In genomic region chr15:51093865-51094605, GRCh38 we compare ENCODE assay signal across 8 cellular contexts. TPM values are rescaled to one million over a fixed set of nuclear protein-coding genes. Genes with fewer than 3 reads are reported as not detected.
DNase-seq lines count a peak whose midpoint lies in the region; ATAC-seq and TF ChIP-seq lines count a peak whose summit lies in the region.

No MANE protein-coding gene starts in this region.

- no peaks in the 10 kb centered on the region for H3K9me3 Mint-ChIP-seq in stimulated activated naive B cell treated with anti-CD40 and anti-IgM and Interleukin-4, amounts not matched to agents 10 μg/mL and 1 μg/mL and 100 μg/mL, for 72 hours

- H3K27me3 Mint-ChIP-seq in stimulated activated naive B cell treated with anti-CD40 and anti-IgM and Interleukin-4, amounts not matched to agents 10 μg/mL and 1 μg/mL and 100 μg/mL, for 72 hours: peaks cover 59 to 79% of the 10 kb centered on the region in 2 donors

- peaks cover 10 to 33% of the 10 kb centered on the region in 2 donors for H3K4me1 Mint-ChIP-seq in stimulated activated naive B cell treated with anti-CD40 and anti-IgM and Interleukin-4, amounts not matched to agents 10 μg/mL and 1 μg/mL and 100 μg/mL, for 72 hours

- H3K36me3 Mint-ChIP-seq in stimulated activated naive B cell treated with anti-CD40 and anti-IgM and Interleukin-4, amounts not matched to agents 10 μg/mL and 1 μg/mL and 100 μg/mL, for 72 hours: no peaks in the 10 kb centered on the region

- peak overlapping the region; percentile 48 for H3K4me3 ChIP-seq in astrocyte of the spinal cord (ENCODE audit: low read depth, low read length)

- no peak for TF ChIP-seq CTCF in astrocyte of the spinal cord (IDR thresholded peaks at IDR 0.05; ENCODE audit: low read depth, low read length)

- H3K4me3 Mint-ChIP-seq in stimulated activated naive B cell treated with anti-CD40 and anti-IgM and Interleukin-4, amounts not matched to agents 10 μg/mL and 1 μg/mL and 100 μg/mL, for 72 hours: peak overlapping the region; percentile 69 to 70

- in situ Hi-C loops in astrocyte of the spinal cord (cut with HindIII; ENCODE audit: low sequenced_read_pairs): no loop called here

- ATAC-seq in Right ventricle myocardium inferior: peak; percentile 47
- peak in 1 of 2 donors; percentile 22 for ATAC-seq in stimulated activated naive B cell treated with anti-CD40 and anti-IgM and Interleukin-4, amounts not matched to agents 10 μg/mL and 1 μg/mL and 100 μg/mL, for 72 hours (replicated peaks)
- no peak for ATAC-seq in GM18868 (IDR thresholded peaks at IDR 0.05; ENCODE audit: unreplicated experiment)
- no peak for ATAC-seq in GM21825 (IDR thresholded peaks at IDR 0.05; ENCODE audit: unreplicated experiment)

- intact Hi-C loops in Right ventricle myocardium inferior (cut with DNase I): no loop called here
- intact Hi-C loops in cardiac septum (cut with DNase I): no loop called here

- no peak overlapping the region for H3K27ac Mint-ChIP-seq in stimulated activated naive B cell treated with anti-CD40 and anti-IgM and Interleukin-4, amounts not matched to agents 10 μg/mL and 1 μg/mL and 100 μg/mL, for 72 hours

- peak; percentile 76 for DNase-seq in Right ventricle myocardium inferior (ENCODE audit: missing footprints)
- DNase-seq in cardiac septum (ENCODE audit: low spot score): no peak
- DNase-seq in astrocyte of the spinal cord (ENCODE audit: low read depth, low spot score): peak; percentile 25
- DNase-seq in islet precursor cell: peak; percentile 67
- DNase-seq in stimulated activated naive B cell treated with anti-CD40 and anti-IgM and Interleukin-4, amounts not matched to agents 10 μg/mL and 1 μg/mL and 100 μg/mL, for 72 hours: no peak
- no peak for DNase-seq in activated gamma-delta T cell treated with Interleukin-2 at 50 U/mL for 16 hours

RNA-seq across cellular contexts. Expression of gene TNFAIP8L3, which starts 0.7 kb away (rescaled TPM):
- 8.5 TPM for total RNA-seq in Right ventricle myocardium inferior
- 4.8 TPM for total RNA-seq in cardiac septum

Comparison
In these comparisons a context has a peak if more than half of its experiments do, and no peak if none do; other contexts are left out.
1. DNase-seq: peak in Right ventricle myocardium inferior (single experiment), astrocyte of the spinal cord (single experiment) and islet precursor cell (single experiment); none in cardiac septum (single experiment), stimulated activated naive B cell treated with anti-CD40 and anti-IgM and Interleukin-4, amounts not matched to agents 10 μg/mL and 1 μg/mL and 100 μg/mL, for 72 hours (single experiment) and activated gamma-delta T cell treated with Interleukin-2 at 50 U/mL for 16 hours (single experiment).